12 cellular contexts compared by ENCODE assay signal in genomic region chr1:41664861-41665640, GRCh38.
DNase-seq lines count a peak whose midpoint lies in the region; ATAC-seq and TF ChIP-seq lines count a peak whose summit lies in the region.
"Had no signal": no experiment of that assay in that cellular context is flagged by ENCODE, and none has a peak within 500 bp of the region (broad histone marks: within the 10 kb centered on the region; RNA-seq: fewer than 3 reads in every experiment).

No MANE protein-coding gene starts in this region.

- no peaks in the 10 kb centered on the region for H3K36me3 Mint-ChIP-seq in T-helper 17 cell (ENCODE audit: low read depth)

- H3K27ac ChIP-seq in GM23248 (no peak overlapping the region), hepatocyte (peak overlapping the region; percentile 80)

- no peaks in the 10 kb centered on the region for H3K9me3 ChIP-seq in GM23248 (ENCODE audit: low read depth)
- no peaks in the 10 kb centered on the region for H3K9me3 ChIP-seq in T-helper 17 cell (ENCODE audit: control insufficient read depth, low read length, poor library complexity, severe bottlenecking)
- H3K9me3 ChIP-seq in hepatocyte (ENCODE audit: low read depth) = no peaks in the 10 kb centered on the region

- H3K4me3 ChIP-seq in GM23248 (no peak overlapping the region), hepatocyte (no peak overlapping the region)

- WGBS in GM23248 (ENCODE audit: low coverage in 1 of 2, low lambda C conversion rate in 2 of 2, missing lambda C conversion rate in 2 of 2), 2 experiments = 86 to 88% methylated on average over 4 of the region's 4 CpGs
- WGBS in hepatocyte (ENCODE audit: low lambda C conversion rate, missing lambda C conversion rate) = 82% methylated on average over 4 of the region's 4 CpGs

- H3F3A ChIP-seq in GM23248 (ENCODE audit: insufficient read depth) = 0 out of 2 replicates have a peak, but pooled peaks cover 4% of the 10 kb centered on the region

- no peak overlapping the region for H3K4me2 ChIP-seq in GM23248 (ENCODE audit: unreplicated experiment)
- no peak overlapping the region for H3K4me2 ChIP-seq in hepatocyte

- H2AFZ ChIP-seq in GM23248 = no peak overlapping the region
- no peak overlapping the region for H2AFZ ChIP-seq in hepatocyte

- H3K27me3 Mint-ChIP-seq in T-helper 17 cell = no peaks in the 10 kb centered on the region

- no peak overlapping the region for H3K9ac ChIP-seq in GM23248

- H3K36me3 ChIP-seq in GM23248 (ENCODE audit: low read depth) = no peaks in the 10 kb centered on the region
- no peaks in the 10 kb centered on the region for H3K36me3 ChIP-seq in hepatocyte (replicated peaks; ENCODE audit: insufficient read depth, low read depth)

- no peaks in the 10 kb centered on the region for H3K9me2 ChIP-seq in GM23248 (ENCODE audit: insufficient read depth)
- no peaks in the 10 kb centered on the region for H3K9me2 ChIP-seq in hepatocyte (replicated peaks; ENCODE audit: insufficient read depth)

- H3K4me1 ChIP-seq in GM23248 (ENCODE audit: insufficient read depth) = peaks cover 14% of the 10 kb centered on the region
- peaks cover 12% of the 10 kb centered on the region for H3K4me1 ChIP-seq in hepatocyte (ENCODE audit: insufficient read depth)

- H3K27me3 ChIP-seq in GM23248 (replicated peaks; ENCODE audit: insufficient read depth) (no peaks in the 10 kb centered on the region), hepatocyte (peaks cover 16% of the 10 kb centered on the region)

- peak overlapping the region; percentile 96 for H3K27ac Mint-ChIP-seq in T-helper 17 cell

- no peak for ATAC-seq in T-helper 17 cell
- no peak for ATAC-seq in GM21360 (IDR thresholded peaks at IDR 0.05; ENCODE audit: unreplicated experiment)
- ATAC-seq: activated T-cell treated with anti-CD3 and anti-CD28 coated beads, Interleukin-2, amount 50 U/mL, for 72 hours had no signal

- in situ Hi-C loops in GM23248 (cut with MboI) = no loop called here

- H3K79me2 ChIP-seq in GM23248 (ENCODE audit: insufficient read depth) (peaks cover 3% of the 10 kb centered on the region; the same call in 1 of the 2 replicates), hepatocyte (no peaks in the 10 kb centered on the region)

- TF ChIP-seq CTCF in hepatocyte (IDR thresholded peaks at IDR 0.05; ENCODE audit: poor library complexity) = no peak

- H4K20me1 ChIP-seq in GM23248 (ENCODE audit: insufficient read depth) = no peaks in the 10 kb centered on the region
- H4K20me1 ChIP-seq in hepatocyte (ENCODE audit: insufficient read depth, poor library complexity, severe bottlenecking) = no peaks in the 10 kb centered on the region

- peak; percentile 41 for DNase-seq in 8988T
- DNase-seq in GM23248 = peak; percentile 61
- no peak for DNase-seq in T-helper 17 cell
- DNase-seq in hepatocyte (ENCODE audit: low spot score) = peak; percentile 68
- DNase-seq in DMS79 (lab: John Stamatoyannopoulos, UW) = no peak
- DNase-seq in NCI-H1092 treated with DMSO at 0.1 percent for 48 hours (lab: John Stamatoyannopoulos, UW) = no peak
- DNase-seq in medulla oblongata (ENCODE audit: extremely low spot score) = no peak
- DNase-seq: activated T-cell treated with anti-CD3 and anti-CD28 coated beads, Interleukin-2, amount 50 U/mL, for 72 hours; GF-D8; immature natural killer cell; NCI-H187 treated with DMSO at 0.1 percent for 48 hours had no signal

- H3K4me1 Mint-ChIP-seq in T-helper 17 cell = peaks cover 55% of the 10 kb centered on the region

- H3K4me3 Mint-ChIP-seq in T-helper 17 cell = no peak overlapping the region

Comparison
In these comparisons a context has a peak if more than half of its experiments do, and no peak if none do; other contexts are left out.
1. DNase-seq: peak in 8988T (single experiment), GM23248 (single experiment) and hepatocyte (single experiment); none in T-helper 17 cell (0 of 3), DMS79 (single experiment), NCI-H1092 treated with DMSO at 0.1 percent for 48 hours (single experiment) and medulla oblongata (single experiment).